ENCODE assay signal across 9 cellular contexts in genomic region chr10:80206277-80206655, GRCh38. TPM values are rescaled to one million over a fixed set of nuclear protein-coding genes. Genes with fewer than 3 reads are reported as not detected.
A peak's percentile ranks its signal among the peaks of the same experiment; 100 is the strongest.
DNase-seq lines count a peak whose midpoint lies in the region; ATAC-seq and TF ChIP-seq lines count a peak whose summit lies in the region.
"Had no signal": no experiment of that assay in that cellular context is flagged by ENCODE, and none has a peak within 500 bp of the region (broad histone marks: within the 10 kb centered on the region; RNA-seq: fewer than 3 reads in every experiment).

No MANE protein-coding gene starts in this region.

- peaks cover 40% of the 10 kb centered on the region for H3K79me2 ChIP-seq in smooth muscle cell (ENCODE audit: low read depth)

- CTCF ChIA-PET in HEK293 (lab: Yijun Ruan, JAX): interaction anchor here (0.7 to 2.4 kb wide), 2 partner anchors 62 to 65 kb away, joined by 3 to 19 read pairs; no protein-coding TSS in a partner anchor
- CTCF ChIA-PET in WTC11 (lab: Charles Lee): interaction anchor here (0.7 kb wide), 1 partner anchor 54 kb away, joined by 3 read pairs; no protein-coding TSS in a partner anchor

- no peak for TF ChIP-seq CTCF in HEK293 (tag by site-specific recombination; IDR thresholded peaks at IDR 0.05)
- no peak for TF ChIP-seq CTCF in WTC11 (IDR thresholded peaks at IDR 0.05)
- no peak for TF ChIP-seq CTCF in smooth muscle cell (IDR thresholded peaks at IDR 0.05; ENCODE audit: borderline replicate concordance, insufficient read depth, poor library complexity, severe bottlenecking)

- H3K4me3 ChIP-seq in HEK293 (ENCODE audit: low read depth, low read length) (no peak overlapping the region), iPS-18a (ENCODE audit: low read length) (peak overlapping the region; percentile 73), smooth muscle cell (peak overlapping the region; percentile 92)

- 95% methylated on average over 3 of the region's 3 CpGs for WGBS in smooth muscle cell (ENCODE audit: low lambda C conversion rate)

- no peak overlapping the region for H2AFZ ChIP-seq in smooth muscle cell (ENCODE audit: low read depth)

- POLR2A ChIA-PET in HEK293 (lab: Yijun Ruan, JAX): no interaction called here
- POLR2A ChIA-PET in WTC11 (lab: Charles Lee): no interaction called here

- H3K4me1 ChIP-seq in HEK293 (ENCODE audit: control insufficient read depth, insufficient read depth, low read length): peaks cover 4% of the 10 kb centered on the region; the same call in 1 of the 2 replicates
- H3K4me1 ChIP-seq in iPS-18a (ENCODE audit: control insufficient read depth, low read depth, low read length): peaks cover 29% of the 10 kb centered on the region
- H3K4me1 ChIP-seq in smooth muscle cell (ENCODE audit: low read depth): peaks cover 27% of the 10 kb centered on the region

- no peaks in the 10 kb centered on the region for H3K9me3 ChIP-seq in HEK293 (ENCODE audit: control insufficient read depth, insufficient read depth, low read depth, low read length)
- no peaks in the 10 kb centered on the region for H3K9me3 ChIP-seq in iPS-18a (ENCODE audit: control insufficient read depth, low read depth, low read length)
- no peaks in the 10 kb centered on the region for H3K9me3 ChIP-seq in smooth muscle cell (replicated peaks; ENCODE audit: low read depth)

- H3K9me3 Mint-ChIP-seq in WTC11: no peaks in the 10 kb centered on the region

- no peak for ATAC-seq in WTC11

- H3K27ac ChIP-seq in HEK293 (ENCODE audit: extremely low read depth, low read depth, low read length) (no peak overlapping the region), iPS-18a (ENCODE audit: low read length) (no peak overlapping the region), smooth muscle cell (ENCODE audit: low read depth) (peak overlapping the region; percentile 84)

- peaks cover 30% of the 10 kb centered on the region for H4K20me1 ChIP-seq in smooth muscle cell (ENCODE audit: low read depth)

- H3F3A ChIP-seq in smooth muscle cell (ENCODE audit: low read depth): peaks cover 5% of the 10 kb centered on the region

- peaks cover 0 to 1% of the 10 kb centered on the region in 2 experiments; a peak in 1 of 3 replicates for H3K36me3 ChIP-seq in HEK293 (ENCODE audit: control insufficient read depth in 2 of 2, insufficient read depth in 1 of 2, low read length in 2 of 2)
- H3K36me3 ChIP-seq in iPS-18a (ENCODE audit: control insufficient read depth, low read depth, low read length): no peaks in the 10 kb centered on the region
- H3K36me3 ChIP-seq in smooth muscle cell (ENCODE audit: low read depth): no peaks in the 10 kb centered on the region

- H3K27me3 Mint-ChIP-seq in WTC11 (ENCODE audit: low read depth): peaks cover 13% of the 10 kb centered on the region

- peak overlapping the region; percentile 96 for H3K4me2 ChIP-seq in smooth muscle cell

- peaks cover 54% of the 10 kb centered on the region for H3K4me1 Mint-ChIP-seq in WTC11

- H3K27me3 ChIP-seq in iPS-18a (ENCODE audit: control insufficient read depth, insufficient read depth, low read length): peaks cover 33% of the 10 kb centered on the region
- H3K27me3 ChIP-seq in smooth muscle cell (ENCODE audit: low read depth): no peaks in the 10 kb centered on the region

- peak overlapping the region; percentile 29; the same call in 1 of the 2 replicates for H3K27ac Mint-ChIP-seq in WTC11

- peak overlapping the region; percentile 68 for H3K4me3 Mint-ChIP-seq in WTC11

- DNase-seq in WTC11 (ENCODE audit: low spot score) (no peak), smooth muscle cell (lab: John Stamatoyannopoulos, UW; ENCODE audit: unreplicated experiment) (no peak), retina (no peak), dedifferentiated amniotic fluid mesenchymal stem cell (ENCODE audit: extremely low spot score) (no peak), cerebellar nuclear complex (lab: John Stamatoyannopoulos, UW) (no peak)
- DNase-seq: activated gamma-delta T cell treated with Interleukin-2 at 50 U/mL for 16 hours, NCI-H774 had no signal

- H3K36me3 Mint-ChIP-seq in WTC11: no peaks in the 10 kb centered on the region

- H3K9ac ChIP-seq in iPS-18a (ENCODE audit: low read length) (no peak overlapping the region), smooth muscle cell (ENCODE audit: low read depth) (peak overlapping the region; percentile 82)

TF ChIP-seq in HEK293, 187 proteins besides CTCF, POLR2A, EP300 and RAD21:
- TF ChIP-seq ZNF121 (tag by site-specific recombination; IDR thresholded peaks at IDR 0.05) (0 out of 2 replicates have a peak, but pooled peaks have one; percentile 44), ZNF660 (tag by site-specific recombination; IDR thresholded peaks at IDR 0.05) (no peak), ZNF747 (tag by site-specific recombination; IDR thresholded peaks at IDR 0.05) (no peak)

TF ChIP-seq in WTC11, 78 proteins besides CTCF, POLR2A, EP300 and RAD21 (continues in another document):
- TF ChIP-seq RORB (CRISPR knock-in tag; IDR thresholded peaks at IDR 0.05) (no peak), ETV6 (CRISPR knock-in tag; IDR thresholded peaks at IDR 0.05) (no peak), OVOL2 (CRISPR knock-in tag; IDR thresholded peaks at IDR 0.05; ENCODE audit: borderline replicate concordance) (no peak), TEAD4 (CRISPR knock-in tag; IDR thresholded peaks at IDR 0.05) (no peak), MLX (CRISPR knock-in tag; IDR thresholded peaks at IDR 0.05) (no peak), KAT7 (CRISPR knock-in tag; IDR thresholded peaks at IDR 0.05; ENCODE audit: borderline replicate concordance) (no peak), NR3C1 (CRISPR knock-in tag; conservative IDR thresholded peaks at IDR 0.05; ENCODE audit: low read depth) (no peak), ESRRA (CRISPR knock-in tag; IDR thresholded peaks at IDR 0.05; ENCODE audit: borderline replicate concordance) (no peak), GTF2I (CRISPR knock-in tag; conservative IDR thresholded peaks at IDR 0.05) (no peak), IRF1 (CRISPR knock-in tag; IDR thresholded peaks at IDR 0.05) (no peak), E2F4 (CRISPR knock-in tag; IDR thresholded peaks at IDR 0.05; ENCODE audit: borderline replicate concordance, low read depth) (no peak), RELA (CRISPR knock-in tag; IDR thresholded peaks at IDR 0.05; ENCODE audit: borderline replicate concordance) (no peak), AFF4 (CRISPR knock-in tag; IDR thresholded peaks at IDR 0.05; ENCODE audit: borderline replicate concordance) (no peak), PRRX2 (CRISPR knock-in tag; IDR thresholded peaks at IDR 0.05) (no peak)
- TF ChIP-seq, protein P1, sequence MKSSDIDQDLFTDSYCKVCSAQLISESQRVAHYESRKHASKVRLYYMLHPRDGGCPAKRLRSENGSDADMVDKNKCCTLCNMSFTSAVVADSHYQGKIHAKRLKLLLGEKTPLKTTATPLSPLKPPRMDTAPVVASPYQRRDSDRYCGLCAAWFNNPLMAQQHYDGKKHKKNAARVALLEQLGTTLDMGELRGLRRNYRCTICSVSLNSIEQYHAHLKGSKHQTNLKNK (CRISPR knock-in tag; IDR thresholded peaks at IDR 0.05): no peak

RNA-seq across cellular contexts. Expression of gene ANXA11, which starts 0.9 kb away (rescaled TPM):
- total RNA-seq in WTC11 (2021) (67.5 to 83.3 TPM (median 80.1 TPM) in 3 replicates), smooth muscle cell (36.6 and 39.5 TPM in 2 replicates)
- 93.4 and 101 TPM in 2 replicates for polyA plus RNA-seq in smooth muscle cell

Comparison
In these comparisons a context has a peak if more than half of its experiments do, and no peak if none do; other contexts are left out.
1. Of the 8 proteins assayed by ChIP-seq in both HEK293 and WTC11: peak only in HEK293: ZNF121; only in WTC11: none; in both: none; in neither: 7.